In genomic region chr2:27713201-27713600, GRCh38 we compare ENCODE assay signal across 1 cellular context.
A peak's percentile ranks its signal among the peaks of the same experiment; 100 is the strongest.
TF ChIP-seq lines count a peak whose summit lies in the region.

No MANE protein-coding gene starts in this region.

TF ChIP-seq in K562, 482 proteins besides CTCF, POLR2A, EP300 and RAD21:
- TF ChIP-seq ZNF512 (tag; IDR thresholded peaks at IDR 0.05) (peak; percentile 69), E2F6 (IDR thresholded peaks at IDR 0.05; ENCODE audit: borderline replicate concordance in 1 of 2, extremely low read depth in 1 of 2, insufficient read depth in 1 of 2, insufficient read length in 1 of 2, low read depth in 1 of 2, low read length in 1 of 2, poor library complexity in 1 of 2, severe bottlenecking in 1 of 2) (no peak), HINFP (tag; conservative IDR thresholded peaks at IDR 0.05; ENCODE audit: low read depth) (0 out of 2 replicates have a peak, but pooled peaks have one; percentile 33), HMG20B (CRISPR knock-in tag; IDR thresholded peaks at IDR 0.05) (no peak), SIN3B (IDR thresholded peaks at IDR 0.05; ENCODE audit: low read depth) (no peak)
